ENCODE assay signal across 9 cellular contexts in the genomic region with DNA sequence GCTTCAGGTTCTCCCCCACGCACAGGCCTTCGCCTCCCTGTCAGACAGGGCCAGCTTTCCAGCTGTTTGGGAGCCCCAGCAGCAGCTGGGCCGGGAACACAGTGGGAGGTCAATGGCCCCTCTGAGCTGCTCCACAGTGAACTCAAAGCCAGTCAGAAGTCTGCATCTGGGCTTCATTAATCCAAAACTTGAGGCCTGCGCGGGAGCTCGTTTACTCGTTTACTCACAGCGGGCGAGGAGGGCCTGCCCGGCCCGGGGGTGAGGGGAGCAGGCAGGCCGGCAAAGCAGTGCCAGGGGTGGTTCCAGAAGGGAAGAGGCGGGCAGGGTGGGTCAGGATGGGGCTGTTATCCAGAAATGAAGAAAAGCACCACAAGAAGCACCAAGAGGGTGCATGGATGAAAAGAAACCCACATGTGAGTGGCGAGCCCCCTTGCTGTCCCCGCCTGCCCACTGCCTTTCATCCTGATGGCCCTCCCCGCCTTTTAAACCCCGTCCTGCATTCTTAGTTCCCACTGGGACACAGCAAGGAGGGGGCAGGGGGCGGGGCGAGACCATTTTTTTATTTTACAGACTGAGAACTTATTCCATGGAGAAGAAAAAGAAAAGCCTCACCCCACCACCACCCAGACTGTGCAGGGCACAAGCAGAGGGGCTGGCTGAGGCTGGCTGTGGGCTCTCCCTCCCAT. TPM values are rescaled to one million over a fixed set of nuclear protein-coding genes. Genes with fewer than 3 reads are reported as not detected.
DNase-seq lines count a peak whose midpoint lies in the region; ATAC-seq and TF ChIP-seq lines count a peak whose summit lies in the region.
"Had no signal": no experiment of that assay in that cellular context is flagged by ENCODE, and none has a peak within 500 bp of the region (broad histone marks: within the 10 kb centered on the region; RNA-seq: fewer than 3 reads in every experiment).

No MANE protein-coding gene starts in this region.

- no peaks in the 10 kb centered on the region for H3K36me3 Mint-ChIP-seq in activated CD8-positive, alpha-beta T cell treated with anti-CD3 and anti-CD28 coated beads, Interleukin-2, amount 10 ng/mL, durations not matched to agents 7 days and 5 days (ENCODE audit: low read depth)

- H3K36me3 ChIP-seq in fibroblast of lung (ENCODE audit: control insufficient read depth, insufficient read depth, low read length): no peaks in the 10 kb centered on the region
- H3K36me3 ChIP-seq in suprapubic skin: no peaks in the 10 kb centered on the region

- H3K4me1 ChIP-seq in fibroblast of lung (ENCODE audit: control insufficient read depth, extremely low read depth, insufficient read depth, low read length) (peaks cover 12% of the 10 kb centered on the region), suprapubic skin (peaks cover 27% of the 10 kb centered on the region)

- H3K27ac Mint-ChIP-seq in activated CD8-positive, alpha-beta T cell treated with anti-CD3 and anti-CD28 coated beads, Interleukin-2, amount 10 ng/mL, durations not matched to agents 7 days and 5 days: no peak overlapping the region

- peak overlapping the region; percentile 65 for H2AFZ ChIP-seq in fibroblast of lung (ENCODE audit: low read length)

- H3K27me3 ChIP-seq in fibroblast of lung (ENCODE audit: control insufficient read depth, insufficient read depth, low read length) (no peaks in the 10 kb centered on the region), suprapubic skin (no peaks in the 10 kb centered on the region)

- H3K27me3 Mint-ChIP-seq in activated CD8-positive, alpha-beta T cell treated with anti-CD3 and anti-CD28 coated beads, Interleukin-2, amount 10 ng/mL, durations not matched to agents 7 days and 5 days (ENCODE audit: low read depth): peaks cover 8% of the 10 kb centered on the region

- H3K9ac ChIP-seq in fibroblast of lung (ENCODE audit: insufficient read depth, low read length): peak overlapping the region; percentile 7

- H3K27ac ChIP-seq in fibroblast of lung (ENCODE audit: insufficient read depth, low read length) (no peak overlapping the region), suprapubic skin (peak overlapping the region; percentile 87)

- H3K9me3 ChIP-seq in fibroblast of lung (ENCODE audit: control insufficient read depth, insufficient read depth, low read depth, low read length): no peaks in the 10 kb centered on the region
- no peaks in the 10 kb centered on the region for H3K9me3 ChIP-seq in suprapubic skin

- no peak for TF ChIP-seq EP300 in suprapubic skin (IDR thresholded peaks at IDR 0.05)

- no peaks in the 10 kb centered on the region for H4K20me1 ChIP-seq in fibroblast of lung (ENCODE audit: control insufficient read depth, extremely low read depth, insufficient read depth, low read length)

- H3K4me2 ChIP-seq in fibroblast of lung (ENCODE audit: extremely low read depth, insufficient read depth, low read length): no peak overlapping the region

- CTCF ChIA-PET in activated CD8-positive, alpha-beta T cell treated with anti-CD3 and anti-CD28 coated beads, Interleukin-2, amount 10 ng/mL, durations not matched to agents 7 days and 5 days (lab: Charles Lee): no interaction called here

- no peak for ATAC-seq in activated CD8-positive, alpha-beta T cell treated with anti-CD3 and anti-CD28 coated beads, Interleukin-2, amount 10 ng/mL, durations not matched to agents 7 days and 5 days

- POLR2A ChIA-PET in activated CD8-positive, alpha-beta T cell treated with anti-CD3 and anti-CD28 coated beads, Interleukin-2, amount 10 ng/mL, durations not matched to agents 7 days and 5 days (lab: Charles Lee): interaction anchor here (0.6 to 1.3 kb wide), 2 partner anchors 16 to 23 kb away, joined by 3 read pairs; no protein-coding TSS in a partner anchor

- 44% methylated on average over 19 of the region's 19 CpGs for WGBS in suprapubic skin

- no peaks in the 10 kb centered on the region for H3K9me3 Mint-ChIP-seq in activated CD8-positive, alpha-beta T cell treated with anti-CD3 and anti-CD28 coated beads, Interleukin-2, amount 10 ng/mL, durations not matched to agents 7 days and 5 days (ENCODE audit: insufficient read depth)

- H3K4me3 Mint-ChIP-seq in activated CD8-positive, alpha-beta T cell treated with anti-CD3 and anti-CD28 coated beads, Interleukin-2, amount 10 ng/mL, durations not matched to agents 7 days and 5 days: no peak overlapping the region

- H3K79me2 ChIP-seq in fibroblast of lung (ENCODE audit: control insufficient read depth, insufficient read depth, low read length): no peaks in the 10 kb centered on the region

- H3K4me3 ChIP-seq in fibroblast of lung (replicated peaks in 1 of 4; ENCODE audit: control extremely low read depth in 1 of 4, insufficient read depth in 1 of 4, low read depth in 3 of 4, low read length in 4 of 4) (peak overlapping the region in 1 of 4 experiments; percentile 27), suprapubic skin (peak overlapping the region; percentile 26)

- DNase-seq in NCI-H69 (lab: John Stamatoyannopoulos, UW): peak; percentile 41
- peak in 1 of 2 donors; percentile 56 for DNase-seq in fibroblast of lung (ENCODE audit: low read depth in 2 of 2)
- peak; percentile 41 for DNase-seq in mucosa of gallbladder (ENCODE audit: low spot score)
- no peak for DNase-seq in suprapubic skin (ENCODE audit: low spot score in 2 of 2)
- no peak for DNase-seq in activated CD8-positive, alpha-beta T cell treated with anti-CD3 and anti-CD28 coated beads, Interleukin-2, amount 10 ng/mL, durations not matched to agents 7 days and 5 days
- DNase-seq in SK-N-DZ (ENCODE audit: low spot score): no peak
- DNase-seq in posterior vena cava (ENCODE audit: low spot score): no peak
- DNase-seq in dedifferentiated amniotic fluid mesenchymal stem cell (ENCODE audit: extremely low spot score): no peak
- DNase-seq: GF-D8 had no signal

- peaks cover 14% of the 10 kb centered on the region for H3K4me1 Mint-ChIP-seq in activated CD8-positive, alpha-beta T cell treated with anti-CD3 and anti-CD28 coated beads, Interleukin-2, amount 10 ng/mL, durations not matched to agents 7 days and 5 days (ENCODE audit: low read depth)

- TF ChIP-seq CTCF in fibroblast of lung (conservative IDR thresholded peaks at IDR 0.05 in 1 of 2, IDR thresholded peaks at IDR 0.05 in 1 of 2; ENCODE audit: low read depth in 1 of 2, low read length in 2 of 2) (no peak), suprapubic skin (IDR thresholded peaks at IDR 0.05) (no peak)

- intact Hi-C loops in posterior vena cava (cut with DNase I): loop anchor here (5.0 kb wide), 2 partner anchors 40 to 45 kb away; no protein-coding TSS in a partner anchor

- no peak for TF ChIP-seq POLR2A in suprapubic skin (IDR thresholded peaks at IDR 0.05)

RNA-seq across cellular contexts. Expression of gene SEMA4C, which starts 37.0 kb away (rescaled TPM):
- 17.5 and 19.8 TPM in 2 replicates for total RNA-seq in fibroblast of lung
- 9.4 and 12.7 TPM in 2 replicates for polyA plus RNA-seq in fibroblast of lung
- polyA plus RNA-seq in fibroblast of lung (2012): 12.4 and 14.3 TPM in 2 replicates
- polyA minus RNA-seq in fibroblast of lung (ENCODE audit: low replicate concordance): 31.1 and 61.9 TPM in 2 replicates
- 42.3 TPM for total RNA-seq in mucosa of gallbladder
- 10 to 100 TPM; 15.7 to 28.2 (median 23.5) TPM for total RNA-seq in suprapubic skin
- 10 to 100 TPM; 21.0 to 24.5 TPM for total RNA-seq in activated CD8-positive, alpha-beta T cell treated with anti-CD3 and anti-CD28 coated beads, Interleukin-2, amount 10 ng/mL, durations not matched to agents 7 days and 5 days
- 42.0 and 42.7 TPM in 2 replicates for polyA plus RNA-seq in SK-N-DZ (2014; cell fraction: cytosol; rRNA removed)
- polyA plus RNA-seq in SK-N-DZ (2014; cell fraction: nucleus; rRNA removed): 91.3 and 99.0 TPM in 2 replicates
- total RNA-seq in posterior vena cava: 10 to 100 TPM; 35.0 to 41.6 TPM

RNA-seq across cellular contexts. Expression of gene ANKRD39, which starts 49.0 kb away (rescaled TPM):
- total RNA-seq in fibroblast of lung (4.6 and 5.3 TPM in 2 replicates), mucosa of gallbladder (19.1 TPM), suprapubic skin (10 to 100 TPM; 16.1 to 22.1 (median 20.6) TPM), posterior vena cava (10 to 100 TPM; 12.1 to 12.4 TPM)
- 5.8 and 7.1 TPM in 2 replicates for polyA plus RNA-seq in fibroblast of lung
- polyA plus RNA-seq in fibroblast of lung (2012): 10.8 and 17.6 TPM in 2 replicates
- 6.5 and 14.2 TPM in 2 replicates for polyA minus RNA-seq in fibroblast of lung (ENCODE audit: low replicate concordance)
- 10 to 100 TPM; 35.4 to 36.7 TPM for total RNA-seq in activated CD8-positive, alpha-beta T cell treated with anti-CD3 and anti-CD28 coated beads, Interleukin-2, amount 10 ng/mL, durations not matched to agents 7 days and 5 days
- polyA plus RNA-seq in SK-N-DZ (2014; cell fraction: cytosol; rRNA removed): 23.2 and 23.9 TPM in 2 replicates
- 20.5 and 30.6 TPM in 2 replicates for polyA plus RNA-seq in SK-N-DZ (2014; cell fraction: nucleus; rRNA removed)

Comparison
In these comparisons a context has a peak if more than half of its experiments do, and no peak if none do; other contexts are left out.
1. DNase-seq: peak in NCI-H69 (single experiment) and mucosa of gallbladder (single experiment); none in suprapubic skin (0 of 2), activated CD8-positive, alpha-beta T cell treated with anti-CD3 and anti-CD28 coated beads, Interleukin-2, amount 10 ng/mL, durations not matched to agents 7 days and 5 days (single experiment), SK-N-DZ (single experiment), posterior vena cava (single experiment) and dedifferentiated amniotic fluid mesenchymal stem cell (single experiment).